8 cellular contexts compared by ENCODE assay signal in the genomic region with DNA sequence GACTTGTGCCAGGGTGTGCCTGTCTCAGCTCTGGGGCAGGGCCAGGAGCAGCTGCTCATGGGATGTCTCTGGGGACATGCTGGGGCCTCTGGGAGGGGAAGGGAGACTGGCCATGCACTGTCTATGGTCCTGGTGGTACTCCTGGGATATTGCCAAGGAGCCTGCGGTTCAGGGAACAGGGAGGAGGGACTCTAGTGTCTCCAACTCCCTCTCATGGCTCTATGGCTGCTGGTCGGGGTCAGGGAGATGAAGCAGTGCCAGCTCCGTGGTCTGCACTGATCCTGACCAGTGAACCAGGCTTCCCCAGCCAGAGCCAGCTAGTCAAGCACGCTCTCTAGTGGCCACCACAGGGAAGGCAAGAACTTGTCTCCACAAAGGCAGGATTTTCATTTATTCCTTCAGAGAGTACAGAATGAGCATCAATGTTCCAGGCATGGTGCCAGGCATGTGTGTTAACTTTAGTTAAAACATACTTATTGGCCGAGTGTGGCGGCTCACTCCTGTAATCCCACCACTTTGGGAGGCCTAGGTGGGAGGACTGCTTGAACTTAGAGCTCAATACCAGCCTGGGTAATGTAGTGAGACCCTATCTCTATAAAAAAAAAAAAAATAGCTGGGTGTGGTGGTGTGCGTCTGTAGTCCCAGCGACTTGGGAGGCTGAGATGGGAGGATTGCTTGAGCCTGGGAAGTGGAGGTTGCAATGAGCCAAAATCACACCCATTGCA. TPM values are rescaled to one million over a fixed set of nuclear protein-coding genes. Genes with fewer than 3 reads are reported as not detected.
A peak's percentile ranks its signal among the peaks of the same experiment; 100 is the strongest.
DNase-seq lines count a peak whose midpoint lies in the region; ATAC-seq and TF ChIP-seq lines count a peak whose summit lies in the region.

No MANE protein-coding gene starts in this region.

- H3K79me2 ChIP-seq in SK-N-SH (ENCODE audit: insufficient read depth): no peaks in the 10 kb centered on the region

- peaks cover 3% of the 10 kb centered on the region for H3F3A ChIP-seq in SK-N-SH (replicated peaks; ENCODE audit: insufficient read depth)

- H4K20me1 ChIP-seq in SK-N-SH (ENCODE audit: insufficient read depth): no peaks in the 10 kb centered on the region

- DNase-seq in GM10266 (ENCODE audit: extremely low spot score) (peak; percentile 85), NCI-H1417 (lab: John Stamatoyannopoulos, UW) (peak; percentile 67 to 88 (median 85)), SK-N-SH (peak; percentile 87), glomerular visceral epithelial cell (ENCODE audit: extremely low spot score) (peak; percentile 80), pons (ENCODE audit: low spot score) (peak; percentile 93)
- DNase-seq in activated naive CD4-positive, alpha-beta T cell treated with anti-CD3 and anti-CD28 coated beads, Interleukin-2, amount 50 U/mL, for 16 hours: peak; percentile 64

- TF ChIP-seq RAD21 in SK-N-SH (IDR thresholded peaks at IDR 0.05; ENCODE audit: low read length): peak; percentile 100

- H3K9me2 ChIP-seq in SK-N-SH: no peaks in the 10 kb centered on the region

- no peak overlapping the region for H3K4me3 ChIP-seq in SK-N-SH (ENCODE audit: low read depth in 2 of 2, low read length in 1 of 2)

- CTCF ChIA-PET in SK-N-SH (lab: Yijun Ruan, JAX): interaction anchor here (0.6 to 10.4 kb wide), 64 partner anchors 8 to 192 kb away, joined by 3 to 543 read pairs (median 4); a partner anchor contains a TSS

- no peaks in the 10 kb centered on the region for H3K27me3 ChIP-seq in SK-N-SH (ENCODE audit: insufficient read depth)

- 18% methylated on average over 7 of the region's 8 CpGs for WGBS in SK-N-SH (ENCODE audit: low lambda C conversion rate)

- H3K36me3 ChIP-seq in SK-N-SH (replicated peaks in 1 of 2; ENCODE audit: control insufficient read depth in 1 of 2, insufficient read depth in 2 of 2, low read length in 1 of 2): no peaks in the 10 kb centered on the region

- H3K27ac ChIP-seq in SK-N-SH (ENCODE audit: low read depth in 2 of 2, low read length in 1 of 2): no peak overlapping the region; a peak in 1 of 4 replicates

- H3K9me3 ChIP-seq in SK-N-SH: no peaks in the 10 kb centered on the region

- no peak overlapping the region for H2AFZ ChIP-seq in SK-N-SH (ENCODE audit: low read depth)

- POLR2A ChIA-PET in SK-N-SH (lab: Yijun Ruan, JAX): interaction anchor here (0.6 to 2.1 kb wide), 9 partner anchors 18 to 151 kb away, joined by 3 to 17 read pairs (median 4); a partner anchor contains a TSS

- no peak for TF ChIP-seq EP300 in SK-N-SH (IDR thresholded peaks at IDR 0.05; ENCODE audit: borderline replicate concordance in 1 of 2, low read depth in 1 of 2, low read length in 1 of 2)

- ATAC-seq in HG03159 (IDR thresholded peaks at IDR 0.05; ENCODE audit: unreplicated experiment) (no peak), GM21526 (IDR thresholded peaks at IDR 0.05; ENCODE audit: low FRiP score, unreplicated experiment) (no peak)

- peaks cover 11 to 18% of the 10 kb centered on the region in 2 experiments; a peak in 2 of 4 replicates for H3K4me1 ChIP-seq in SK-N-SH (ENCODE audit: control insufficient read depth in 1 of 2, insufficient read depth in 2 of 2, low read depth in 1 of 2, low read length in 1 of 2)

- H3K4me2 ChIP-seq in SK-N-SH: no peak overlapping the region

- no peak overlapping the region for H3K9ac ChIP-seq in SK-N-SH

- TF ChIP-seq CTCF in GM10266 (IDR thresholded peaks at IDR 0.05; ENCODE audit: control insufficient read depth, insufficient read depth, low read depth, missing control alignments): peak; percentile 94
- peak; percentile 95 for TF ChIP-seq CTCF in SK-N-SH (IDR thresholded peaks at IDR 0.05)

TF ChIP-seq in SK-N-SH, 30 proteins besides CTCF, POLR2A, EP300 and RAD21:
- TF ChIP-seq FOSL2 (IDR thresholded peaks at IDR 0.05; ENCODE audit: borderline replicate concordance, low read depth): no peak
- TF ChIP-seq SMC3 (IDR thresholded peaks at IDR 0.05; ENCODE audit: low read depth, low read length): peak; percentile 100
- TF ChIP-seq, protein P1, sequence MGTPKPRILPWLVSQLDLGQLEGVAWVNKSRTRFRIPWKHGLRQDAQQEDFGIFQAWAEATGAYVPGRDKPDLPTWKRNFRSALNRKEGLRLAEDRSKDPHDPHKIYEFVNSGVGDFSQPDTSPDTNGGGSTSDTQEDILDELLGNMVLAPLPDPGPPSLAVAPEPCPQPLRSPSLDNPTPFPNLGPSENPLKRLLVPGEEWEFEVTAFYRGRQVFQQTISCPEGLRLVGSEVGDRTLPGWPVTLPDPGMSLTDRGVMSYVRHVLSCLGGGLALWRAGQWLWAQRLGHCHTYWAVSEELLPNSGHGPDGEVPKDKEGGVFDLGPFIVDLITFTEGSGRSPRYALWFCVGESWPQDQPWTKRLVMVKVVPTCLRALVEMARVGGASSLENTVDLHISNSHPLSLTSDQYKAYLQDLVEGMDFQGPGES (IDR thresholded peaks at IDR 0.05; ENCODE audit: low read depth, low read length): no peak
- TF ChIP-seq JUND (IDR thresholded peaks at IDR 0.05): no peak
- peak; percentile 67 for TF ChIP-seq CHD2 (IDR thresholded peaks at IDR 0.05; ENCODE audit: low read length, partially characterized antibody)
- no peak for TF ChIP-seq NFIC (IDR thresholded peaks at IDR 0.05; ENCODE audit: borderline replicate concordance)
- peak; percentile 54 for TF ChIP-seq RCOR1 (IDR thresholded peaks at IDR 0.05; ENCODE audit: low read length)
- TF ChIP-seq RFX5 (IDR thresholded peaks at IDR 0.05; ENCODE audit: low read length): peak; percentile 45; the same call in 1 of the 2 replicates
- peak; percentile 41; the same call in 1 of the 2 replicates for TF ChIP-seq MXI1 (IDR thresholded peaks at IDR 0.05; ENCODE audit: low read depth, low read length)
- TF ChIP-seq, protein P2, sequence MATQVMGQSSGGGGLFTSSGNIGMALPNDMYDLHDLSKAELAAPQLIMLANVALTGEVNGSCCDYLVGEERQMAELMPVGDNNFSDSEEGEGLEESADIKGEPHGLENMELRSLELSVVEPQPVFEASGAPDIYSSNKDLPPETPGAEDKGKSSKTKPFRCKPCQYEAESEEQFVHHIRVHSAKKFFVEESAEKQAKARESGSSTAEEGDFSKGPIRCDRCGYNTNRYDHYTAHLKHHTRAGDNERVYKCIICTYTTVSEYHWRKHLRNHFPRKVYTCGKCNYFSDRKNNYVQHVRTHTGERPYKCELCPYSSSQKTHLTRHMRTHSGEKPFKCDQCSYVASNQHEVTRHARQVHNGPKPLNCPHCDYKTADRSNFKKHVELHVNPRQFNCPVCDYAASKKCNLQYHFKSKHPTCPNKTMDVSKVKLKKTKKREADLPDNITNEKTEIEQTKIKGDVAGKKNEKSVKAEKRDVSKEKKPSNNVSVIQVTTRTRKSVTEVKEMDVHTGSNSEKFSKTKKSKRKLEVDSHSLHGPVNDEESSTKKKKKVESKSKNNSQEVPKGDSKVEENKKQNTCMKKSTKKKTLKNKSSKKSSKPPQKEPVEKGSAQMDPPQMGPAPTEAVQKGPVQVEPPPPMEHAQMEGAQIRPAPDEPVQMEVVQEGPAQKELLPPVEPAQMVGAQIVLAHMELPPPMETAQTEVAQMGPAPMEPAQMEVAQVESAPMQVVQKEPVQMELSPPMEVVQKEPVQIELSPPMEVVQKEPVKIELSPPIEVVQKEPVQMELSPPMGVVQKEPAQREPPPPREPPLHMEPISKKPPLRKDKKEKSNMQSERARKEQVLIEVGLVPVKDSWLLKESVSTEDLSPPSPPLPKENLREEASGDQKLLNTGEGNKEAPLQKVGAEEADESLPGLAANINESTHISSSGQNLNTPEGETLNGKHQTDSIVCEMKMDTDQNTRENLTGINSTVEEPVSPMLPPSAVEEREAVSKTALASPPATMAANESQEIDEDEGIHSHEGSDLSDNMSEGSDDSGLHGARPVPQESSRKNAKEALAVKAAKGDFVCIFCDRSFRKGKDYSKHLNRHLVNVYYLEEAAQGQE (IDR thresholded peaks at IDR 0.05; ENCODE audit: low read depth, low read length): no peak

RNA-seq across cellular contexts. Expression of a gene that starts 2.5 kb away (rescaled TPM):
- polyA plus RNA-seq in SK-N-SH (2012; rRNA removed): 0.30 and 0.47 TPM in 2 replicates
- polyA plus RNA-seq in SK-N-SH (2012; cell fraction: cytosol; rRNA removed): 0.12 and 0.13 TPM in 2 replicates
- 2.0 and 2.8 TPM in 2 replicates for polyA plus RNA-seq in SK-N-SH (2012; cell fraction: nucleus; rRNA removed)

RNA-seq across cellular contexts. Expression of a gene that starts 19.8 kb away (rescaled TPM):
- polyA plus RNA-seq in SK-N-SH (2012; rRNA removed): 879 and 1,229 TPM in 2 replicates
- polyA plus RNA-seq in SK-N-SH (2012; cell fraction: cytosol; rRNA removed): 2,322 and 2,767 TPM in 2 replicates
- 269 and 354 TPM in 2 replicates for polyA plus RNA-seq in SK-N-SH (2012; cell fraction: nucleus; rRNA removed)

RNA-seq across cellular contexts. Expression of a gene that starts 30.3 kb away (rescaled TPM):
- polyA plus RNA-seq in SK-N-SH (2012; rRNA removed): 9.8 and 10.2 TPM in 2 replicates
- 4.8 and 7.2 TPM in 2 replicates for polyA plus RNA-seq in SK-N-SH (2012; cell fraction: cytosol; rRNA removed)
- 14.6 and 16.0 TPM in 2 replicates for polyA plus RNA-seq in SK-N-SH (2012; cell fraction: nucleus; rRNA removed)

RNA-seq across cellular contexts. Expression of a gene that starts 56.3 kb away (rescaled TPM):
- 93.3 and 116 TPM in 2 replicates for polyA plus RNA-seq in SK-N-SH (2012; rRNA removed)
- 20.9 and 32.5 TPM in 2 replicates for polyA plus RNA-seq in SK-N-SH (2012; cell fraction: cytosol; rRNA removed)
- polyA plus RNA-seq in SK-N-SH (2012; cell fraction: nucleus; rRNA removed): 761 and 764 TPM in 2 replicates
